19 cellular contexts compared by ENCODE assay signal in genomic region chr9:75156838-75157237, GRCh38.
DNase-seq lines count a peak whose midpoint lies in the region; ATAC-seq, FAIRE-seq and TF ChIP-seq lines count a peak whose summit lies in the region.
"Had no signal": no experiment of that assay in that cellular context is flagged by ENCODE, and none has a peak within 500 bp of the region (broad histone marks: within the 10 kb centered on the region; RNA-seq: fewer than 3 reads in every experiment).

No MANE protein-coding gene starts in this region.

- H3K79me1 ChIP-seq in H1 (ENCODE audit: low read depth, low read length) = no peaks in the 10 kb centered on the region

- peaks cover 47% of the 10 kb centered on the region for H3K36me3 Mint-ChIP-seq in activated CD8-positive, alpha-beta memory T cell treated with anti-CD3 and anti-CD28 coated beads, Interleukin-2, amount 10 ng/mL, durations not matched to agents 7 days and 5 days
- H3K36me3 Mint-ChIP-seq in CD8-positive, alpha-beta memory T cell = peaks cover 6 to 11% (median 10%) of the 10 kb centered on the region in 3 donors
- H3K36me3 Mint-ChIP-seq in stimulated activated effector memory CD8-positive, alpha-beta T cell treated with anti-CD3 and anti-CD28 coated beads, Interleukin-12 subunit alpha, Interleukin-12 subunit beta, amount 100 ng/mL, for 72 hours = peaks cover 55% of the 10 kb centered on the region

- H4K20me1 ChIP-seq in H1 (replicated peaks in 1 of 2; ENCODE audit: control insufficient read depth in 1 of 2, insufficient read depth in 2 of 2, low read length in 2 of 2) = no peaks in the 10 kb centered on the region

- H3K27ac Mint-ChIP-seq in activated CD8-positive, alpha-beta memory T cell treated with anti-CD3 and anti-CD28 coated beads, Interleukin-2, amount 10 ng/mL, durations not matched to agents 7 days and 5 days = peak overlapping the region; percentile 62
- H3K27ac Mint-ChIP-seq in CD8-positive, alpha-beta memory T cell = peak overlapping the region; percentile 1 to 87 (median 68)
- peak overlapping the region; percentile 10 for H3K27ac Mint-ChIP-seq in stimulated activated effector memory CD8-positive, alpha-beta T cell treated with anti-CD3 and anti-CD28 coated beads, Interleukin-12 subunit alpha, Interleukin-12 subunit beta, amount 100 ng/mL, for 72 hours

- H3K4me1 ChIP-seq in CD8-positive, alpha-beta memory T cell (ENCODE audit: insufficient read depth, low read length) = peaks cover 44% of the 10 kb centered on the region
- no peaks in the 10 kb centered on the region for H3K4me1 ChIP-seq in H1 (replicated peaks in 1 of 4; ENCODE audit: control insufficient read depth in 3 of 4, insufficient read depth in 4 of 4, low read length in 3 of 4)
- H3K4me1 ChIP-seq: A549 had no signal

- no peak overlapping the region for H3K9ac ChIP-seq in H1 (replicated peaks in 1 of 4; ENCODE audit: extremely low read depth in 1 of 4, low read depth in 3 of 4, low read length in 3 of 4)

- H3K23me2 ChIP-seq in H1 (ENCODE audit: low read depth, low read length) = no peaks in the 10 kb centered on the region

- no peak for FAIRE-seq in H1 (lab: Jason Lieb, UNC)
- FAIRE-seq: A549, HepG2, RCC 7860 had no signal

- H2BK20ac ChIP-seq in H1 (ENCODE audit: low read length) = no peak overlapping the region

- no peak overlapping the region for H3K18ac ChIP-seq in H1 (ENCODE audit: extremely low read depth, low read length)

- no peak for TF ChIP-seq POLR2A in H1 (IDR thresholded peaks at IDR 0.05; ENCODE audit: control extremely low read depth in 1 of 2, low read depth in 2 of 2, low read length in 2 of 2)

- TF ChIP-seq RAD21 in H1 (IDR thresholded peaks at IDR 0.05 in 1 of 2, conservative IDR thresholded peaks at IDR 0.05 in 1 of 2; ENCODE audit: low read depth in 2 of 2, low read length in 2 of 2) = no peak

- H3K4me1 Mint-ChIP-seq in activated CD8-positive, alpha-beta memory T cell treated with anti-CD3 and anti-CD28 coated beads, Interleukin-2, amount 10 ng/mL, durations not matched to agents 7 days and 5 days = peaks cover 44% of the 10 kb centered on the region
- H3K4me1 Mint-ChIP-seq in CD8-positive, alpha-beta memory T cell = peaks cover 41 to 57% (median 49%) of the 10 kb centered on the region in 3 donors
- peaks cover 30% of the 10 kb centered on the region for H3K4me1 Mint-ChIP-seq in stimulated activated effector memory CD8-positive, alpha-beta T cell treated with anti-CD3 and anti-CD28 coated beads, Interleukin-12 subunit alpha, Interleukin-12 subunit beta, amount 100 ng/mL, for 72 hours

- no peak overlapping the region for H3K23ac ChIP-seq in H1 (ENCODE audit: insufficient read length)

- no peak overlapping the region for H3K4me2 ChIP-seq in H1 (ENCODE audit: insufficient read depth in 1 of 2, low read depth in 2 of 2, low read length in 2 of 2)
- H3K4me2 ChIP-seq: A549 had no signal

- TF ChIP-seq CTCF in H1 (IDR thresholded peaks at IDR 0.05; ENCODE audit: control extremely low read depth in 1 of 3, insufficient read depth in 1 of 3, low read depth in 1 of 3, low read length in 3 of 3) = no peak

- H4K5ac ChIP-seq in H1 (ENCODE audit: insufficient read length, low read depth, low read length) = no peak overlapping the region

- POLR2A ChIA-PET in CD8-positive, alpha-beta memory T cell (lab: Charles Lee) = no interaction called here
- POLR2A ChIA-PET in H1 (lab: Charles Lee; ENCODE audit: partially characterized antibody) = no interaction called here

- H3K4ac ChIP-seq in H1 (replicated peaks; ENCODE audit: insufficient read length, low read depth, low read length) = no peak overlapping the region

- no peak overlapping the region for H2AFZ ChIP-seq in H1 (ENCODE audit: low read length)

- peak; percentile 17 for ATAC-seq in activated CD8-positive, alpha-beta memory T cell treated with anti-CD3 and anti-CD28 coated beads, Interleukin-2, amount 10 ng/mL, durations not matched to agents 7 days and 5 days
- no peak for ATAC-seq in stimulated activated effector memory CD8-positive, alpha-beta T cell treated with anti-CD3 and anti-CD28 coated beads, Interleukin-12 subunit alpha, Interleukin-12 subunit beta, amount 100 ng/mL, for 72 hours
- no peak for ATAC-seq in GM18498 (IDR thresholded peaks at IDR 0.05; ENCODE audit: unreplicated experiment)
- ATAC-seq: A549, HepG2, Right ventricle myocardium inferior had no signal

- TF ChIP-seq EP300 in H1 (IDR thresholded peaks at IDR 0.05; ENCODE audit: borderline replicate concordance in 1 of 2, low read depth in 2 of 2, low read length in 2 of 2) = no peak

- H3K27me3 ChIP-seq in CD8-positive, alpha-beta memory T cell (ENCODE audit: insufficient read depth, low read length, poor library complexity, severe bottlenecking) = no peaks in the 10 kb centered on the region
- H3K27me3 ChIP-seq in H1 (replicated peaks in 1 of 4; ENCODE audit: control insufficient read depth in 3 of 4, extremely low read depth in 1 of 4, insufficient read depth in 3 of 4, low read length in 3 of 4) = no peaks in the 10 kb centered on the region

- H2BK5ac ChIP-seq in H1 (ENCODE audit: low read depth, low read length) = no peak overlapping the region

- H3K56ac ChIP-seq in H1 (replicated peaks; ENCODE audit: insufficient read length, low read depth, low read length) = peak overlapping the region; percentile 59

- no peak overlapping the region for H3K4me3 Mint-ChIP-seq in activated CD8-positive, alpha-beta memory T cell treated with anti-CD3 and anti-CD28 coated beads, Interleukin-2, amount 10 ng/mL, durations not matched to agents 7 days and 5 days
- H3K4me3 Mint-ChIP-seq in CD8-positive, alpha-beta memory T cell = peak overlapping the region in 4 of 7 donors; percentile 1 to 39 (median 20)
- no peak overlapping the region for H3K4me3 Mint-ChIP-seq in stimulated activated effector memory CD8-positive, alpha-beta T cell treated with anti-CD3 and anti-CD28 coated beads, Interleukin-12 subunit alpha, Interleukin-12 subunit beta, amount 100 ng/mL, for 72 hours

- no peak overlapping the region for H3K4me3 ChIP-seq in CD8-positive, alpha-beta memory T cell (ENCODE audit: low read length)
- H3K4me3 ChIP-seq in H1 (ENCODE audit: extremely low read depth in 1 of 4, insufficient read depth in 2 of 4, low read depth in 3 of 4, low read length in 4 of 4) = no peak overlapping the region
- H3K4me3 ChIP-seq: A549 had no signal

- H2BK120ac ChIP-seq in H1 (replicated peaks; ENCODE audit: low read depth, low read length) = no peak overlapping the region

- no peak overlapping the region for H2BK12ac ChIP-seq in H1 (ENCODE audit: low read depth, low read length)

- no peaks in the 10 kb centered on the region for H3K27me3 Mint-ChIP-seq in activated CD8-positive, alpha-beta memory T cell treated with anti-CD3 and anti-CD28 coated beads, Interleukin-2, amount 10 ng/mL, durations not matched to agents 7 days and 5 days
- no peaks in the 10 kb centered on the region for H3K27me3 Mint-ChIP-seq in CD8-positive, alpha-beta memory T cell

- no peaks in the 10 kb centered on the region for H3K9me3 ChIP-seq in CD8-positive, alpha-beta memory T cell (ENCODE audit: low read length)
- H3K9me3 ChIP-seq in H1 (ENCODE audit: insufficient read depth in 2 of 2, low read depth in 1 of 2, low read length in 1 of 2) = no peaks in the 10 kb centered on the region
- H3K9me3 ChIP-seq: A549 had no signal

- CTCF ChIA-PET in activated CD8-positive, alpha-beta memory T cell treated with anti-CD3 and anti-CD28 coated beads, Interleukin-2, amount 10 ng/mL, durations not matched to agents 7 days and 5 days (lab: Charles Lee) = interaction anchor here (0.8 to 1.9 kb wide), 4 partner anchors 10 to 69 kb away, joined by 3 to 5 read pairs (median 4); partner anchors contain the start of genes NMRK1 and OSTF1
- CTCF ChIA-PET in CD8-positive, alpha-beta memory T cell (lab: Charles Lee) = no interaction called here
- CTCF ChIA-PET in H1 (lab: Charles Lee; ENCODE audit: partially characterized antibody) = no interaction called here

- no peak overlapping the region for H2BK15ac ChIP-seq in H1 (ENCODE audit: low read length)

- H2AK5ac ChIP-seq in H1 (ENCODE audit: low read depth, low read length) = no peak overlapping the region

- H3K14ac ChIP-seq in H1 (ENCODE audit: insufficient read length) = no peak overlapping the region

- H3K9me3 Mint-ChIP-seq in activated CD8-positive, alpha-beta memory T cell treated with anti-CD3 and anti-CD28 coated beads, Interleukin-2, amount 10 ng/mL, durations not matched to agents 7 days and 5 days (ENCODE audit: low read depth) = no peaks in the 10 kb centered on the region
- no peaks in the 10 kb centered on the region for H3K9me3 Mint-ChIP-seq in CD8-positive, alpha-beta memory T cell
- no peaks in the 10 kb centered on the region for H3K9me3 Mint-ChIP-seq in stimulated activated effector memory CD8-positive, alpha-beta T cell treated with anti-CD3 and anti-CD28 coated beads, Interleukin-12 subunit alpha, Interleukin-12 subunit beta, amount 100 ng/mL, for 72 hours

- H4K91ac ChIP-seq in H1 (replicated peaks; ENCODE audit: insufficient read length, low read length) = no peak overlapping the region

- no peak overlapping the region for H3K27ac ChIP-seq in CD8-positive, alpha-beta memory T cell (ENCODE audit: low read depth, low read length)
- H3K27ac ChIP-seq in H1 (ENCODE audit: low read depth, low read length) = no peak overlapping the region
- H3K27ac ChIP-seq: A549 had no signal

- no peak for DNase-seq in activated CD8-positive, alpha-beta memory T cell treated with anti-CD3 and anti-CD28 coated beads, Interleukin-2, amount 10 ng/mL, durations not matched to agents 7 days and 5 days
- no peak for DNase-seq in activated CD8-positive, alpha-beta memory T cell treated with anti-CD3 and anti-CD28 coated beads for 24 hours
- DNase-seq in CD8-positive, alpha-beta memory T cell = no peak
- DNase-seq in H1 (ENCODE audit: low read depth in 1 of 2, low spot score in 2 of 2) = no peak
- DNase-seq in stimulated activated effector memory CD8-positive, alpha-beta T cell treated with anti-CD3 and anti-CD28 coated beads, Interleukin-12 subunit alpha, Interleukin-12 subunit beta, amount 100 ng/mL, for 72 hours (ENCODE audit: low spot score in 2 of 2) = no peak
- DNase-seq in stimulated activated CD4-positive, alpha-beta T cell treated with anti-CD3 and anti-CD28 coated beads, Interleukin-12 subunit alpha, Interleukin-12 subunit beta, amount 100 ng/mL, for 4 hours = no peak
- DNase-seq: DMS79 treated with DMSO at 0.1 percent for 48 hours, H7, KBM-7, NCI-H1105, NCI-H2081, NCI-H2171 treated with DMSO at 0.1 percent for 48 hours, NCI-H446, NCI-H69 had no signal

- WGBS in H1 (ENCODE audit: extremely low coverage in 1 of 2, insufficient coverage in 1 of 2, insufficient read length in 1 of 2, insufficient replicate concordance in 2 of 2, low coverage in 1 of 2, low lambda C conversion rate in 2 of 2, missing lambda C conversion rate in 1 of 2), 2 experiments = 88% methylated on average over 1 of the region's 1 CpG; no CpG with 5 or more reads in 1 of the 2 experiments

- no peaks in the 10 kb centered on the region for H3K79me2 ChIP-seq in H1 (ENCODE audit: control insufficient read depth in 1 of 2, insufficient read depth in 2 of 2, low read length in 2 of 2)

- H3K36me3 ChIP-seq in CD8-positive, alpha-beta memory T cell (ENCODE audit: insufficient read depth, low read length) = no peaks in the 10 kb centered on the region
- no peaks in the 10 kb centered on the region for H3K36me3 ChIP-seq in H1 (ENCODE audit: control insufficient read depth in 2 of 4, insufficient read depth in 4 of 4, low read length in 3 of 4)

- no peak overlapping the region for H4K8ac ChIP-seq in H1 (ENCODE audit: extremely low read depth, insufficient read depth, low read length)

Comparison
In these comparisons a context has a peak if more than half of its experiments do, and no peak if none do; other contexts are left out.
1. H3K27ac Mint-ChIP-seq: peak in every context shown above with its lines; median percentile 68 in CD8-positive, alpha-beta memory T cell; 62 in activated CD8-positive, alpha-beta memory T cell treated with anti-CD3 and anti-CD28 coated beads, Interleukin-2, amount 10 ng/mL, durations not matched to agents 7 days and 5 days; 10 in stimulated activated effector memory CD8-positive, alpha-beta T cell treated with anti-CD3 and anti-CD28 coated beads, Interleukin-12 subunit alpha, Interleukin-12 subunit beta, amount 100 ng/mL, for 72 hours.
2. H3K4me3 Mint-ChIP-seq: peak in CD8-positive, alpha-beta memory T cell (4 of 7); none in activated CD8-positive, alpha-beta memory T cell treated with anti-CD3 and anti-CD28 coated beads, Interleukin-2, amount 10 ng/mL, durations not matched to agents 7 days and 5 days (single experiment) and stimulated activated effector memory CD8-positive, alpha-beta T cell treated with anti-CD3 and anti-CD28 coated beads, Interleukin-12 subunit alpha, Interleukin-12 subunit beta, amount 100 ng/mL, for 72 hours (single experiment).